In genomic region chr4:120991885-120992284, GRCh38 we compare ENCODE assay signal across 29 cellular contexts.
"Had no signal": no experiment of that assay in that cellular context is flagged by ENCODE, and none has a peak within 500 bp of the region (broad histone marks: within the 10 kb centered on the region; RNA-seq: fewer than 3 reads in every experiment).

No MANE protein-coding gene starts in this region.

- H3K27ac ChIP-seq: ascending aorta, cardiac muscle cell, VCaP had no signal

- DNase-seq: activated CD4-positive, alpha-beta memory T cell treated with anti-CD3 and anti-CD28 coated beads, Interleukin-2, amount 10 ng/mL, durations not matched to agents 7 days and 5 days; activated CD4-positive, alpha-beta T cell treated with anti-CD3 and anti-CD28 coated beads for 1 hour; activated CD4-positive, alpha-beta T cell treated with anti-CD3 and anti-CD28 coated beads for 36 hours; activated CD4-positive, alpha-beta T cell treated with anti-CD3 and anti-CD28 coated beads for 48 hours; activated CD4-positive, alpha-beta T cell treated with anti-CD3 and anti-CD28 coated beads, Interleukin-2, amount 10 ng/mL, durations not matched to agents 7 days and 5 days; activated CD4-positive, alpha-beta T cell treated with anti-CD3 and anti-CD28 coated beads, Interleukin-2, amount 50 U/mL, for 48 hours; activated CD4-positive, CD25-positive, alpha-beta regulatory T cell; activated CD8-positive, alpha-beta memory T cell treated with anti-CD3 and anti-CD28 coated beads for 24 hours; activated CD8-positive, alpha-beta memory T cell treated with anti-CD3 and anti-CD28 coated beads, Interleukin-2, amount 10 ng/mL, durations not matched to agents 7 days and 5 days; activated CD8-positive, alpha-beta memory T cell treated with anti-CD3 and anti-CD28 coated beads, Interleukin-2, amount 50 U/mL, for 48 hours; activated CD8-positive, alpha-beta T cell treated with anti-CD3 and anti-CD28 coated beads, Interleukin-2, amount 10 ng/mL, durations not matched to agents 7 days and 5 days; activated effector memory CD4-positive, alpha-beta T cell treated with Interleukin-2 at 50 U/mL for 16 hours; activated gamma-delta T cell; activated naive CD4-positive, alpha-beta T cell treated with anti-CD3 and anti-CD28 coated beads, Interleukin-2, amount 10 ng/mL, durations not matched to agents 7 days and 5 days; activated naive CD4-positive, alpha-beta T cell treated with Interleukin-2 at 50 U/mL for 16 hours; activated naive CD8-positive, alpha-beta T cell treated with anti-CD3 and anti-CD28 coated beads, Interleukin-2, amount 10 ng/mL, durations not matched to agents 7 days and 5 days; activated naive CD8-positive, alpha-beta T cell treated with anti-CD3 and anti-CD28 coated beads, Interleukin-2, amount 50 U/mL, for 24 hours; activated T-cell treated with anti-CD3 and anti-CD28 coated beads, Interleukin-2, amount 50 U/mL, for 24 hours; activated T-cell treated with anti-CD3 and anti-CD28 coated beads, Interleukin-2, amount 50 U/mL, for 48 hours; amygdala; anterior cingulate cortex; caudate nucleus; cerebellar nuclear complex; T-helper 2 cell; T-helper 9 cell had no signal

- H3K27me3 ChIP-seq: ascending aorta, cardiac muscle cell had no signal

- ATAC-seq: activated CD4-positive, alpha-beta T cell treated with anti-CD3 and anti-CD28 coated beads for 36 hours; activated CD4-positive, CD25-positive, alpha-beta regulatory T cell treated with anti-CD3 and anti-CD28 coated beads, Interleukin-2, amount 50 U/mL, for 24 hours; activated CD8-positive, alpha-beta memory T cell treated with anti-CD3 and anti-CD28 coated beads, Interleukin-2, amount 10 ng/mL, durations not matched to agents 7 days and 5 days; activated CD8-positive, alpha-beta T cell treated with anti-CD3 and anti-CD28 coated beads, Interleukin-2, amount 10 ng/mL, durations not matched to agents 7 days and 5 days; activated naive CD8-positive, alpha-beta T cell treated with anti-CD3 and anti-CD28 coated beads, Interleukin-2, amount 50 U/mL, for 24 hours had no signal

- H3K9me3 ChIP-seq: ascending aorta had no signal

- H3K4me1 ChIP-seq: ascending aorta had no signal

- H3K4me3 ChIP-seq: ascending aorta, cardiac muscle cell had no signal

- H3K36me3 ChIP-seq: ascending aorta, cardiac muscle cell had no signal
